In the genomic region with DNA sequence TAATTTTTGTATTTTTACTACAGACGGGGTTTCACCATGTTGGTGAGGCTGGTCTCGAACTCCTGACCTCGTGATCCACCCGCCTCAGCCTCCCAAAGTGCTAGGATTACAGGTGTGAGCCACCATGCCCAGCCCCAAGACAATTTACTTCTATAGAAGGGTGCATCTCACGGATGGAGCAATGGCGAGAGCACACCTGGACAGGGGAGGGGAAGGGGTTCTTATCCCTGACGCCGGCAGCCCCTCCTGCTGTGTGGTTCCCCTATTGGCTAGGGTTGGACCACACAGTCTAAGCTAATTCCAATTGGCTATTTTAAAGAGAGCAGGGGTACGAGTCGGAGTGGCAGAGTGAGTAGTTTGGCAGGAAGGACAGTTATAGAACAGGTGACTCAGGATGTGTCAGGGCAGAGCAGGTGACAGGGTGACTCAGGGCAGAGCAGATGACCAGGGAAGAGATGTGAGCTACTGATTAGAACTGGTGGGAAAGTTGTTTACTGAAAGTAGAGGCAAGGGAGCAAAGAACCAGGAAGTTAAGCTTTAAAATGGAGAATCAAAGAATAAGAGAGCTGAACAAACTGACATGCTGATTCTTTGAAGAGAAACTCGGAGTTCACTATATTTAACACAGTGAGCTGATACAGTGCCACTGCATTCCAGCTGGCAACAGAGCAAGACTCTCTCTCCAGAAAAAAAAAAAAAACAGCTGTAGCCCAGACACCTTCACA, we compare ENCODE assay signal across 8 cellular contexts. TPM values are rescaled to one million over a fixed set of nuclear protein-coding genes. Genes with fewer than 3 reads are reported as not detected.
DNase-seq lines count a peak whose midpoint lies in the region; ATAC-seq, FAIRE-seq and TF ChIP-seq lines count a peak whose summit lies in the region.
"Had no signal": no experiment of that assay in that cellular context is flagged by ENCODE, and none has a peak within 500 bp of the region (broad histone marks: within the 10 kb centered on the region; RNA-seq: fewer than 3 reads in every experiment).

No MANE protein-coding gene starts in this region.

- H3K79me2 ChIP-seq in endothelial cell of umbilical vein (ENCODE audit: control insufficient read depth, insufficient read depth, low read length): no peaks in the 10 kb centered on the region
- no peaks in the 10 kb centered on the region for H3K79me2 ChIP-seq in parathyroid adenoma

- DNase-seq in ELR (ENCODE audit: low read depth): peak; percentile 95
- peak; percentile 85 for DNase-seq in NCI-H2196 treated with DMSO at 0.1 percent for 48 hours (lab: John Stamatoyannopoulos, UW; ENCODE audit: unreplicated experiment)
- DNase-seq in endothelial cell of umbilical vein (ENCODE audit: low read depth, low spot score): peak; percentile 16
- DNase-seq in activated CD8-positive, alpha-beta memory T cell treated with anti-CD3 and anti-CD28 coated beads for 24 hours: no peak
- DNase-seq in SKM-1 treated with dmso at 0.1 percent for 144 hours (lab: John Stamatoyannopoulos, UW; ENCODE audit: unreplicated experiment): no peak
- DNase-seq: NCI-H82 had no signal

- no peak for TF ChIP-seq EP300 in gastroesophageal sphincter (IDR thresholded peaks at IDR 0.05)

- no peaks in the 10 kb centered on the region for H3K9me3 ChIP-seq in endothelial cell of umbilical vein (replicated peaks; ENCODE audit: control insufficient read depth, insufficient read depth, low read length)
- H3K9me3 ChIP-seq in parathyroid adenoma (ENCODE audit: control insufficient read depth, low read length): no peaks in the 10 kb centered on the region
- H3K9me3 ChIP-seq in gastroesophageal sphincter: no peaks in the 10 kb centered on the region

- H3K9me1 ChIP-seq in endothelial cell of umbilical vein (replicated peaks; ENCODE audit: control insufficient read depth, extremely low read depth, insufficient read depth, low read length): no peaks in the 10 kb centered on the region

- intact Hi-C loops in endothelial cell of umbilical vein (cut with micrococcal nuclease): no loop called here

- peaks cover 2% of the 10 kb centered on the region for H3K4me1 ChIP-seq in endothelial cell of umbilical vein (ENCODE audit: control insufficient read depth, extremely low read depth, insufficient read depth, low read length)
- peaks cover 26% of the 10 kb centered on the region for H3K4me1 ChIP-seq in parathyroid adenoma
- peaks cover 0 to 20% (median 7%) of the 10 kb centered on the region in 3 donors for H3K4me1 ChIP-seq in gastroesophageal sphincter

- TF ChIP-seq CTCF in endothelial cell of umbilical vein (IDR thresholded peaks at IDR 0.05; ENCODE audit: extremely low read depth in 1 of 2, insufficient read depth in 1 of 2, low read depth in 1 of 2, low read length in 2 of 2) (no peak), parathyroid adenoma (IDR thresholded peaks at IDR 0.05) (no peak), gastroesophageal sphincter (IDR thresholded peaks at IDR 0.05) (no peak)

- no peak for TF ChIP-seq POLR2A in endothelial cell of umbilical vein (IDR thresholded peaks at IDR 0.05; ENCODE audit: low read depth, low read length)
- no peak for TF ChIP-seq POLR2A in gastroesophageal sphincter (IDR thresholded peaks at IDR 0.05)

- peaks cover 0 to 3% of the 10 kb centered on the region in 2 experiments for H3K27me3 ChIP-seq in endothelial cell of umbilical vein (ENCODE audit: control insufficient read depth in 2 of 2, insufficient read depth in 2 of 2, low read length in 2 of 2)
- H3K27me3 ChIP-seq in parathyroid adenoma (ENCODE audit: control insufficient read depth, insufficient read depth, low read length): no peaks in the 10 kb centered on the region
- peaks cover 86% of the 10 kb centered on the region for H3K27me3 ChIP-seq in gastroesophageal sphincter

- CTCF ChIA-PET in endothelial cell of umbilical vein (lab: Charles Lee): interaction anchor here (0.8 kb wide), 1 partner anchor 9 kb away, joined by 3 read pairs; no protein-coding TSS in a partner anchor

- H3K9ac ChIP-seq in endothelial cell of umbilical vein (replicated peaks; ENCODE audit: extremely low read depth, insufficient read depth, low read length): no peak overlapping the region
- H3K9ac ChIP-seq in parathyroid adenoma: no peak overlapping the region

- FAIRE-seq in endothelial cell of umbilical vein (lab: Jason Lieb, UNC): peak; percentile 28

- H3K4me3 ChIP-seq in endothelial cell of umbilical vein (replicated peaks in 1 of 3; ENCODE audit: insufficient read depth in 1 of 3, low read depth in 1 of 3, low read length in 3 of 3) (no peak overlapping the region), parathyroid adenoma (ENCODE audit: low read depth, low read length) (peak overlapping the region; percentile 36), gastroesophageal sphincter (no peak overlapping the region)

- POLR2A ChIA-PET in endothelial cell of umbilical vein (lab: Charles Lee): no interaction called here

- no TSS peak for BruUV-seq in endothelial cell of umbilical vein (replicated peaks; lab: Mats Ljungman, UMichigan)

- H4K20me1 ChIP-seq in endothelial cell of umbilical vein (replicated peaks; ENCODE audit: control insufficient read depth, extremely low read depth, insufficient read depth, low read length): no peaks in the 10 kb centered on the region

- dilution Hi-C loops in endothelial cell of umbilical vein (cut with MboI; ENCODE audit: extremely low pct_ligation_motif_present, low sequenced_read_pairs): no loop called here

- H3K27ac ChIP-seq in endothelial cell of umbilical vein (ENCODE audit: insufficient read depth, low read depth, low read length): no peak overlapping the region
- peak overlapping the region; percentile 95 for H3K27ac ChIP-seq in parathyroid adenoma
- H3K27ac ChIP-seq in gastroesophageal sphincter: no peak overlapping the region

- no peak overlapping the region for H2AFZ ChIP-seq in endothelial cell of umbilical vein (ENCODE audit: low read depth, low read length)
- peak overlapping the region; percentile 62 for H2AFZ ChIP-seq in parathyroid adenoma

- H3K36me3 ChIP-seq in endothelial cell of umbilical vein (ENCODE audit: control insufficient read depth in 2 of 2, extremely low read depth in 1 of 2, insufficient read depth in 2 of 2, low read length in 2 of 2): no peaks in the 10 kb centered on the region
- H3K36me3 ChIP-seq in parathyroid adenoma (ENCODE audit: control insufficient read depth, insufficient read depth, low read length): no peaks in the 10 kb centered on the region
- no peaks in the 10 kb centered on the region for H3K36me3 ChIP-seq in gastroesophageal sphincter

- WGBS in gastroesophageal sphincter (ENCODE audit: low coverage in 1 of 2), 2 donors: 44 to 45% methylated on average over 5 of the region's 11 CpGs

- ATAC-seq in gastroesophageal sphincter: no peak

- H3K4me2 ChIP-seq in endothelial cell of umbilical vein (ENCODE audit: insufficient read depth, low read length): no peak overlapping the region
- peak overlapping the region; percentile 50 for H3K4me2 ChIP-seq in parathyroid adenoma (ENCODE audit: low read length)

RNA-seq across cellular contexts. Expression of a gene that starts 12.6 kb away (rescaled TPM):
- total RNA-seq in endothelial cell of umbilical vein: 230 and 233 TPM in 2 replicates
- polyA plus RNA-seq in endothelial cell of umbilical vein: 121 and 122 TPM in 2 replicates
- polyA plus RNA-seq in endothelial cell of umbilical vein (2011; cell fraction: cytosol; rRNA removed): 143 and 152 TPM in 2 replicates
- 216 and 241 TPM in 2 replicates for polyA plus RNA-seq in endothelial cell of umbilical vein (2011; cell fraction: nucleus; rRNA removed)
- 167 and 177 TPM in 2 replicates for polyA plus RNA-seq in endothelial cell of umbilical vein (2012)
- polyA minus RNA-seq in endothelial cell of umbilical vein: 70.3 and 73.6 TPM in 2 replicates
- polyA minus RNA-seq in endothelial cell of umbilical vein (2011; cell fraction: cytosol; rRNA and poly(A)+ RNA removed): 64.5 TPM
- 66.8 and 90.0 TPM in 2 replicates for polyA minus RNA-seq in endothelial cell of umbilical vein (2011; cell fraction: nucleus; rRNA and poly(A)+ RNA removed)
- 10 to 100 TPM; 53.3 to 95.9 (median 76.9) TPM for total RNA-seq in gastroesophageal sphincter

RNA-seq across cellular contexts. Expression of a gene that starts 36.6 kb away (rescaled TPM):
- total RNA-seq in endothelial cell of umbilical vein (0.66 and 0.88 TPM in 2 replicates), gastroesophageal sphincter (10 to 100 TPM in 1 of 4 donors, 1 to 10 TPM in 3; 1.1 to 14.2 (median 3.0) TPM)
- 0.27 and 0.36 TPM in 2 replicates for polyA plus RNA-seq in endothelial cell of umbilical vein
- polyA plus RNA-seq in endothelial cell of umbilical vein (2011; cell fraction: cytosol; rRNA removed): 0.09 and 0.10 TPM in 2 replicates
- 1.1 and 1.8 TPM in 2 replicates for polyA plus RNA-seq in endothelial cell of umbilical vein (2011; cell fraction: nucleus; rRNA removed)
- polyA plus RNA-seq in endothelial cell of umbilical vein (2012): 0.12 and 0.33 TPM in 2 replicates
- polyA minus RNA-seq in endothelial cell of umbilical vein: 0.32 and 0.38 TPM in 2 replicates
- polyA minus RNA-seq in endothelial cell of umbilical vein (2011; cell fraction: cytosol; rRNA and poly(A)+ RNA removed): not detected
- polyA minus RNA-seq in endothelial cell of umbilical vein (2011; cell fraction: nucleus; rRNA and poly(A)+ RNA removed): 0.19 and 0.24 TPM in 2 replicates

RNA-seq across cellular contexts. Expression of a gene that starts 41.0 kb away (rescaled TPM):
- total RNA-seq in endothelial cell of umbilical vein: not detected in 2 replicates
- polyA plus RNA-seq in endothelial cell of umbilical vein: not detected in 2 replicates
- not detected in 2 replicates for polyA plus RNA-seq in endothelial cell of umbilical vein (2011; cell fraction: cytosol; rRNA removed)
- polyA plus RNA-seq in endothelial cell of umbilical vein (2011; cell fraction: nucleus; rRNA removed): not detected in 2 replicates
- not detected in 2 replicates for polyA plus RNA-seq in endothelial cell of umbilical vein (2012)
- not detected in 2 replicates for polyA minus RNA-seq in endothelial cell of umbilical vein
- polyA minus RNA-seq in endothelial cell of umbilical vein (2011; cell fraction: cytosol; rRNA and poly(A)+ RNA removed): not detected
- not detected in 2 replicates for polyA minus RNA-seq in endothelial cell of umbilical vein (2011; cell fraction: nucleus; rRNA and poly(A)+ RNA removed)
- total RNA-seq in gastroesophageal sphincter: 1 to 10 TPM in 3 of 4 donors, not detected in 1; 2.8 to 6.4 (median 3.7) TPM

RNA-seq across cellular contexts. Expression of a gene that starts 54.8 kb away (rescaled TPM):
- total RNA-seq in endothelial cell of umbilical vein (65.4 and 69.9 TPM in 2 replicates), gastroesophageal sphincter (100 to 1,000 TPM in 3 of 4 donors, 10 to 100 TPM in 1; 63.7 to 107 (median 103) TPM)
- 82.7 and 88.7 TPM in 2 replicates for polyA plus RNA-seq in endothelial cell of umbilical vein
- 51.6 and 68.7 TPM in 2 replicates for polyA plus RNA-seq in endothelial cell of umbilical vein (2011; cell fraction: cytosol; rRNA removed)
- 25.1 and 31.3 TPM in 2 replicates for polyA plus RNA-seq in endothelial cell of umbilical vein (2011; cell fraction: nucleus; rRNA removed)
- polyA plus RNA-seq in endothelial cell of umbilical vein (2012): 54.6 and 74.3 TPM in 2 replicates
- polyA minus RNA-seq in endothelial cell of umbilical vein: 16.0 and 18.7 TPM in 2 replicates
- polyA minus RNA-seq in endothelial cell of umbilical vein (2011; cell fraction: cytosol; rRNA and poly(A)+ RNA removed): 48.5 TPM
- polyA minus RNA-seq in endothelial cell of umbilical vein (2011; cell fraction: nucleus; rRNA and poly(A)+ RNA removed): 4.2 and 10.8 TPM in 2 replicates

RNA-seq across cellular contexts. Expression of a gene that starts 54.9 kb away (rescaled TPM):
- 51.6 and 56.3 TPM in 2 replicates for total RNA-seq in endothelial cell of umbilical vein
- 109 and 137 TPM in 2 replicates for polyA plus RNA-seq in endothelial cell of umbilical vein
- polyA plus RNA-seq in endothelial cell of umbilical vein (2011; cell fraction: cytosol; rRNA removed): 88.9 and 119 TPM in 2 replicates
- polyA plus RNA-seq in endothelial cell of umbilical vein (2011; cell fraction: nucleus; rRNA removed): 102 and 120 TPM in 2 replicates
- 29.8 and 51.0 TPM in 2 replicates for polyA plus RNA-seq in endothelial cell of umbilical vein (2012)
- 27.9 and 40.7 TPM in 2 replicates for polyA minus RNA-seq in endothelial cell of umbilical vein
- 17.3 TPM for polyA minus RNA-seq in endothelial cell of umbilical vein (2011; cell fraction: cytosol; rRNA and poly(A)+ RNA removed)
- 11.6 and 24.3 TPM in 2 replicates for polyA minus RNA-seq in endothelial cell of umbilical vein (2011; cell fraction: nucleus; rRNA and poly(A)+ RNA removed)
- 10 to 100 TPM; 45.1 to 55.3 (median 50.5) TPM for total RNA-seq in gastroesophageal sphincter

Comparison
In these comparisons a context has a peak if more than half of its experiments do, and no peak if none do; other contexts are left out.
1. DNase-seq: peak in ELR (single experiment), NCI-H2196 treated with DMSO at 0.1 percent for 48 hours (single experiment) and endothelial cell of umbilical vein (single experiment); none in activated CD8-positive, alpha-beta memory T cell treated with anti-CD3 and anti-CD28 coated beads for 24 hours (single experiment) and SKM-1 treated with dmso at 0.1 percent for 144 hours (single experiment).